ENCODE assay signal across 8 cellular contexts in genomic region chr2:86623549-86624547, GRCh38. TPM values are rescaled to one million over a fixed set of nuclear protein-coding genes. Genes with fewer than 3 reads are reported as not detected.
A peak's percentile ranks its signal among the peaks of the same experiment; 100 is the strongest.
DNase-seq lines count a peak whose midpoint lies in the region; TF ChIP-seq lines count a peak whose summit lies in the region.

Gene RNF103 (minus strand): TSS chr2:86623865. CDS start chr2:86622886, 979 bp downstream.

- H4K20me1 ChIP-seq in SK-N-SH (ENCODE audit: insufficient read depth): peaks cover 13% of the 10 kb centered on the region

- TF ChIP-seq RAD21 in SK-N-SH (IDR thresholded peaks at IDR 0.05; ENCODE audit: low read length): no peak

- no peaks in the 10 kb centered on the region for H3K4me1 ChIP-seq in HEK293 (ENCODE audit: control insufficient read depth, insufficient read depth, low read length)
- H3K4me1 ChIP-seq in SK-N-SH (ENCODE audit: control insufficient read depth in 1 of 2, insufficient read depth in 2 of 2, low read depth in 1 of 2, low read length in 1 of 2): peaks cover 3 to 7% of the 10 kb centered on the region in 2 experiments; a peak in 2 of 4 replicates

- TF ChIP-seq CTCF in HEK293 (tag by site-specific recombination; IDR thresholded peaks at IDR 0.05) (no peak), SK-N-SH (IDR thresholded peaks at IDR 0.05) (no peak)

- DNase-seq in GM03348 (ENCODE audit: low spot score): peak; percentile 98
- DNase-seq in NAMALWA (ENCODE audit: low spot score): peak; percentile 93
- peak; percentile 93 for DNase-seq in SK-N-SH
- peak; percentile 94 for DNase-seq in activated naive CD4-positive, alpha-beta T cell treated with anti-CD3 and anti-CD28 coated beads, Interleukin-2, amount 50 U/mL, for 16 hours
- DNase-seq in germinal center (ENCODE audit: low spot score): peak; percentile 94
- peak; percentile 69 to 99 (median 94) for DNase-seq in nucleus accumbens (lab: John Stamatoyannopoulos, UW)
- DNase-seq in superior temporal gyrus (ENCODE audit: extremely low spot score): peak; percentile 90

- no peaks in the 10 kb centered on the region for H3K9me2 ChIP-seq in SK-N-SH

- peak within 1 kb of the TSS; percentile 74 for H3K4me3 ChIP-seq in HEK293 (ENCODE audit: low read depth, low read length)
- peak within 1 kb of the TSS; percentile 90 to 99 for H3K4me3 ChIP-seq in SK-N-SH (ENCODE audit: low read depth in 2 of 2, low read length in 1 of 2)

- CTCF ChIA-PET in HEK293 (lab: Yijun Ruan, JAX) (no interaction called here), SK-N-SH (lab: Yijun Ruan, JAX) (interaction anchor here (1.7 kb wide), 1 partner anchor 403 kb away, joined by 4 read pairs; no protein-coding TSS in a partner anchor)

- H3K27ac ChIP-seq in HEK293 (ENCODE audit: extremely low read depth, low read depth, low read length) (peak within 1 kb of the TSS; percentile 94), SK-N-SH (ENCODE audit: low read depth in 2 of 2, low read length in 1 of 2) (peak within 1 kb of the TSS; percentile 83 to 96)

- no peaks in the 10 kb centered on the region for H3K27me3 ChIP-seq in SK-N-SH (ENCODE audit: insufficient read depth)

- H3K9me3 ChIP-seq in HEK293 (ENCODE audit: control insufficient read depth, insufficient read depth, low read depth, low read length) (no peaks in the 10 kb centered on the region), SK-N-SH (no peaks in the 10 kb centered on the region)

- H2AFZ ChIP-seq in SK-N-SH (ENCODE audit: low read depth): peak within 1 kb of the TSS; percentile 98

- POLR2A ChIA-PET in HEK293 (lab: Yijun Ruan, JAX) (interaction anchor here (2.5 kb wide), 1 partner anchor 182 kb away, joined by 18 read pairs; the partner anchor contains the start of gene KDM3A), SK-N-SH (lab: Yijun Ruan, JAX) (no interaction called here)

- H3K79me2 ChIP-seq in SK-N-SH (ENCODE audit: insufficient read depth): peaks cover 40% of the 10 kb centered on the region

- peak within 1 kb of the TSS; percentile 95 for H3K9ac ChIP-seq in SK-N-SH

- no peak for TF ChIP-seq EP300 in SK-N-SH (IDR thresholded peaks at IDR 0.05; ENCODE audit: borderline replicate concordance in 1 of 2, low read depth in 1 of 2, low read length in 1 of 2)

- H3K36me3 ChIP-seq in HEK293 (ENCODE audit: control insufficient read depth in 2 of 2, insufficient read depth in 1 of 2, low read length in 2 of 2) (peaks cover 8 to 15% of the 10 kb centered on the region in 2 experiments; a peak in 2 of 3 replicates), SK-N-SH (replicated peaks in 1 of 2; ENCODE audit: control insufficient read depth in 1 of 2, insufficient read depth in 2 of 2, low read length in 1 of 2) (peaks cover under 1 to 14% of the 10 kb centered on the region in 2 experiments)

- peak within 1 kb of the TSS; percentile 95 for H3K4me2 ChIP-seq in SK-N-SH

- peaks cover 4% of the 10 kb centered on the region for H3F3A ChIP-seq in SK-N-SH (replicated peaks; ENCODE audit: insufficient read depth)

- 16% methylated on average over 43 of the region's 74 CpGs for WGBS in SK-N-SH (ENCODE audit: low lambda C conversion rate)

TF ChIP-seq in HEK293, 187 proteins besides CTCF, POLR2A, EP300 and RAD21 (continues in another document):
- TF ChIP-seq ZNF529 (tag by site-specific recombination; IDR thresholded peaks at IDR 0.05; ENCODE audit: insufficient replicate concordance): no peak
- TF ChIP-seq OVOL3 (tag by site-specific recombination; IDR thresholded peaks at IDR 0.05): no peak
- no peak for TF ChIP-seq ZNF426 (tag by site-specific recombination; IDR thresholded peaks at IDR 0.05)
- peak; percentile 89 for TF ChIP-seq ZEB2 (tag by site-specific recombination; IDR thresholded peaks at IDR 0.05)
- TF ChIP-seq ZBTB17 (tag by site-specific recombination; IDR thresholded peaks at IDR 0.05): peak; percentile 43; the same call in 1 of the 2 replicates
- no peak for TF ChIP-seq ZNF654 (tag by site-specific recombination; IDR thresholded peaks at IDR 0.05; ENCODE audit: low read depth)
- TF ChIP-seq ZNF248 (tag by site-specific recombination; IDR thresholded peaks at IDR 0.05): no peak
- peak; percentile 63 for TF ChIP-seq ZNF600 (tag by site-specific recombination; IDR thresholded peaks at IDR 0.05)
- TF ChIP-seq ZNF692 (tag by site-specific recombination; IDR thresholded peaks at IDR 0.05): 0 out of 2 replicates have a peak, but pooled peaks have one; percentile 40
- TF ChIP-seq KLF7 (tag by site-specific recombination; IDR thresholded peaks at IDR 0.05; ENCODE audit: borderline replicate concordance): no peak
- TF ChIP-seq HIC1 (tag by site-specific recombination; IDR thresholded peaks at IDR 0.05): peak; percentile 33; the same call in 1 of the 2 replicates

TF ChIP-seq in SK-N-SH, 30 proteins besides CTCF, POLR2A, EP300 and RAD21:
- TF ChIP-seq TAF1 (IDR thresholded peaks at IDR 0.05; ENCODE audit: borderline replicate concordance, low read depth, low read length): peak; percentile 66; the same call in 1 of the 2 replicates
- TF ChIP-seq MEF2A (IDR thresholded peaks at IDR 0.05; ENCODE audit: borderline replicate concordance, low read depth): no peak
- TF ChIP-seq SMC3 (IDR thresholded peaks at IDR 0.05; ENCODE audit: low read depth, low read length): 0 out of 2 replicates have a peak, but pooled peaks have one; percentile 13
- TF ChIP-seq SIN3A (IDR thresholded peaks at IDR 0.05; ENCODE audit: borderline replicate concordance, low read depth, low read length): peak; percentile 66; the same call in 1 of the 2 replicates
- no peak for TF ChIP-seq YY1 (IDR thresholded peaks at IDR 0.05; ENCODE audit: low read depth)
- TF ChIP-seq RXRA (IDR thresholded peaks at IDR 0.05; ENCODE audit: borderline replicate concordance, low read depth): no peak
- TF ChIP-seq REST (IDR thresholded peaks at IDR 0.05; ENCODE audit: low read depth, low read length): no peak
- TF ChIP-seq MAX (IDR thresholded peaks at IDR 0.05; ENCODE audit: low read depth): peak; percentile 66
- TF ChIP-seq ELF1 (IDR thresholded peaks at IDR 0.05): no peak
- no peak for TF ChIP-seq EZH2phosphoT487 (IDR thresholded peaks at IDR 0.05; ENCODE audit: borderline replicate concordance, low read depth)
- 0 out of 2 replicates have a peak, but pooled peaks have one; percentile 8 for TF ChIP-seq NRF1 (IDR thresholded peaks at IDR 0.05; ENCODE audit: low read depth, low read length)
- peak; percentile 69; the same call in 1 of the 2 replicates for TF ChIP-seq MXI1 (IDR thresholded peaks at IDR 0.05; ENCODE audit: low read depth, low read length)
- no peak for TF ChIP-seq ZBTB33 (IDR thresholded peaks at IDR 0.05; ENCODE audit: borderline replicate concordance, low read depth)
- TF ChIP-seq RCOR1 (IDR thresholded peaks at IDR 0.05; ENCODE audit: low read length): no peak
- peak; percentile 93 for TF ChIP-seq POLR2AphosphoS5 (IDR thresholded peaks at IDR 0.05; ENCODE audit: low read depth, low read length)
- TF ChIP-seq RFX5 (IDR thresholded peaks at IDR 0.05; ENCODE audit: low read length): no peak
- TF ChIP-seq FOXJ3 (CRISPR knock-in tag; IDR thresholded peaks at IDR 0.05): no peak
- TF ChIP-seq CHD2 (IDR thresholded peaks at IDR 0.05; ENCODE audit: low read length, partially characterized antibody): peak; percentile 13

RNA-seq across cellular contexts. Expression of gene RNF103, which starts in this region (rescaled TPM):
- polyA plus RNA-seq in SK-N-SH (2012; rRNA removed): 7.0 and 8.8 TPM in 2 replicates
- polyA plus RNA-seq in SK-N-SH (2012; cell fraction: cytosol; rRNA removed): 9.5 and 11.1 TPM in 2 replicates
- polyA plus RNA-seq in SK-N-SH (2012; cell fraction: nucleus; rRNA removed): 6.5 and 14.5 TPM in 2 replicates

Comparison
In these comparisons a context has a peak if more than half of its experiments do, and no peak if none do; other contexts are left out.
1. Peak in every context shown above with its lines: DNase-seq, H3K4me3 ChIP-seq and H3K27ac ChIP-seq.